Comparison of ENCODE assay signal across 15 cellular contexts in genomic region chr11:61754534-61755482, GRCh38. TPM values are rescaled to one million over a fixed set of nuclear protein-coding genes. Genes with fewer than 3 reads are reported as not detected.
DNase-seq lines count a peak whose midpoint lies in the region; ATAC-seq, FAIRE-seq and TF ChIP-seq lines count a peak whose summit lies in the region.
"Had no signal": no experiment of that assay in that cellular context is flagged by ENCODE, and none has a peak within 500 bp of the region (broad histone marks: within the 10 kb centered on the region; RNA-seq: fewer than 3 reads in every experiment).

No MANE protein-coding gene starts in this region.

- H3K36me3 ChIP-seq in right atrium auricular region, result no peaks in the 10 kb centered on the region
- no peaks in the 10 kb centered on the region for H3K36me3 ChIP-seq in endocrine pancreas (ENCODE audit: control insufficient read depth, insufficient read depth, low read length)
- no peaks in the 10 kb centered on the region for H3K36me3 ChIP-seq in upper lobe of left lung
- H3K36me3 ChIP-seq in kidney (ENCODE audit: control insufficient read depth in 1 of 2, insufficient read depth in 2 of 2, low read length in 2 of 2), result no peaks in the 10 kb centered on the region
- H3K36me3 ChIP-seq: adrenal gland had no signal

- FAIRE-seq in kidney (lab: Jason Lieb, UNC), result no peak
- FAIRE-seq: frontal cortex had no signal

- no peaks in the 10 kb centered on the region for H3K9me3 ChIP-seq in right atrium auricular region
- no peaks in the 10 kb centered on the region for H3K9me3 ChIP-seq in endocrine pancreas (ENCODE audit: control insufficient read depth, low read length)
- H3K9me3 ChIP-seq in upper lobe of left lung, result no peaks in the 10 kb centered on the region
- H3K9me3 ChIP-seq in kidney (ENCODE audit: control insufficient read depth in 1 of 2, low read length in 2 of 2), result no peaks in the 10 kb centered on the region
- H3K9me3 ChIP-seq: adrenal gland had no signal

- no peak for DNase-seq in left cardiac atrium
- DNase-seq in right atrium auricular region (ENCODE audit: low spot score), result no peak
- DNase-seq in mucosa of gallbladder (ENCODE audit: low spot score), result peak; percentile 59
- peak; percentile 32 to 82 for DNase-seq in upper lobe of left lung
- DNase-seq in RPMI8226, result no peak
- DNase-seq in kidney, result no peak
- DNase-seq in SKM-1 treated with dmso at 0.1 percent for 144 hours (lab: John Stamatoyannopoulos, UW; ENCODE audit: unreplicated experiment), result no peak
- DNase-seq: activated CD4-positive, alpha-beta T cell treated with anti-CD3 and anti-CD28 coated beads, Interleukin-2, amount 50 U/mL, for 1 hour; activated T-cell treated with anti-CD3 and anti-CD28 coated beads, Interleukin-2, amount 50 U/mL, for 24 hours; adrenal gland; COR-L47; NCI-H2081; SHP77 had no signal

- WGBS in upper lobe of left lung, 2 donors, result 86 to 94% methylated on average over 6 to 27 of the region's 31 CpGs

- TF ChIP-seq POLR2A in upper lobe of left lung (IDR thresholded peaks at IDR 0.05), result no peak

- no peaks in the 10 kb centered on the region for H3K27me3 ChIP-seq in right atrium auricular region
- H3K27me3 ChIP-seq in endocrine pancreas (ENCODE audit: control insufficient read depth, insufficient read depth, low read length), result no peaks in the 10 kb centered on the region
- H3K27me3 ChIP-seq in upper lobe of left lung, result peaks cover 0 to 5% (median 3%) of the 10 kb centered on the region in 4 donors
- H3K27me3 ChIP-seq: adrenal gland had no signal

- no peak for TF ChIP-seq EP300 in upper lobe of left lung (IDR thresholded peaks at IDR 0.05)

- intact Hi-C loops in left cardiac atrium (cut with DNase I), result no loop called here
- intact Hi-C loops in kidney (cut with DNase I), result no loop called here

- H3K27ac ChIP-seq in right atrium auricular region, result no peak overlapping the region
- H3K27ac ChIP-seq in upper lobe of left lung, result peak overlapping the region; percentile 27 to 63 (median 50)
- H3K27ac ChIP-seq in kidney (ENCODE audit: low read depth in 2 of 2, low read length in 2 of 2), result peak overlapping the region in 1 of 2 donors; percentile 53
- H3K27ac ChIP-seq: adrenal gland had no signal

- peaks cover 0 to 9% of the 10 kb centered on the region in 2 donors for H3K4me1 ChIP-seq in right atrium auricular region
- H3K4me1 ChIP-seq in endocrine pancreas (ENCODE audit: control insufficient read depth, insufficient read depth, low read length), result no peaks in the 10 kb centered on the region
- H3K4me1 ChIP-seq in upper lobe of left lung, result peaks cover 8 to 23% (median 16%) of the 10 kb centered on the region in 4 donors
- H3K4me1 ChIP-seq in kidney (ENCODE audit: control insufficient read depth in 1 of 2, insufficient read depth in 1 of 2, low read depth in 1 of 2, low read length in 2 of 2), result peaks cover 0 to 23% of the 10 kb centered on the region in 2 donors

- H3K9ac ChIP-seq in endocrine pancreas (ENCODE audit: control insufficient read depth, insufficient read depth, low read length) (peak overlapping the region; percentile 58), kidney (ENCODE audit: low read length in 2 of 2) (no peak overlapping the region)

- peak; percentile 56 to 67 for ATAC-seq in left cardiac atrium
- ATAC-seq in upper lobe of left lung (ENCODE audit: low FRiP score in 2 of 2), result peak in 1 of 2 donors; percentile 29

- no peak overlapping the region for H3K4me3 ChIP-seq in right atrium auricular region
- no peak overlapping the region for H3K4me3 ChIP-seq in endocrine pancreas (ENCODE audit: control insufficient read depth, insufficient read depth, low read length)
- H3K4me3 ChIP-seq in upper lobe of left lung, result peak overlapping the region in 1 of 4 donors; percentile 59
- H3K4me3 ChIP-seq in kidney (ENCODE audit: low read length in 2 of 2), result no peak overlapping the region
- H3K4me3 ChIP-seq: adrenal gland had no signal

- no peak for TF ChIP-seq CTCF in right atrium auricular region (IDR thresholded peaks at IDR 0.05)
- no peak for TF ChIP-seq CTCF in upper lobe of left lung (IDR thresholded peaks at IDR 0.05)
- no peak for TF ChIP-seq CTCF in kidney (IDR thresholded peaks at IDR 0.05; ENCODE audit: borderline replicate concordance, extremely low read depth, insufficient read depth)

RNA-seq across cellular contexts. Expression of gene MYRF, which starts 2.4 kb away (rescaled TPM):
- total RNA-seq in left cardiac atrium, result 1 to 10 TPM; 4.0 to 5.0 TPM
- 10 to 100 TPM in 1 of 2 donors, 1 to 10 TPM in 1; 7.0 to 13.1 TPM for total RNA-seq in right atrium auricular region
- total RNA-seq in mucosa of gallbladder, result 320 TPM
- 100 to 1,000 TPM in 1 of 6 donors, 10 to 100 TPM in 5; 32.5 to 147 (median 50.7) TPM for total RNA-seq in upper lobe of left lung
- total RNA-seq in kidney, result 36.3 TPM
- 6.0 TPM for polyA plus RNA-seq in kidney (ENCODE audit: insufficient read depth, low read depth, low replicate concordance)

RNA-seq across cellular contexts. Expression of gene TMEM258, which starts 37.6 kb away (rescaled TPM):
- total RNA-seq in left cardiac atrium (100 to 1,000 TPM; 112 to 114 TPM), right atrium auricular region (10 to 100 TPM; 43.4 to 54.7 TPM), mucosa of gallbladder (116 TPM), upper lobe of left lung (100 to 1,000 TPM in 1 of 6 donors, 10 to 100 TPM in 4, 1 to 10 TPM in 1; 8.4 to 106 (median 34.9) TPM), kidney (92.1 TPM)
- 228 TPM for polyA plus RNA-seq in kidney (ENCODE audit: insufficient read depth, low read depth, low replicate concordance)

RNA-seq across cellular contexts. Expression of gene FEN1, which starts 37.9 kb away (rescaled TPM):
- total RNA-seq in left cardiac atrium (10 to 100 TPM in 1 of 2 donors, 1 to 10 TPM in 1; 9.4 to 11.4 TPM), right atrium auricular region (1 to 10 TPM; 3.7 to 4.0 TPM), mucosa of gallbladder (7.7 TPM), upper lobe of left lung (1 to 10 TPM; 6.0 to 9.1 (median 7.0) TPM), kidney (8.8 TPM)
- polyA plus RNA-seq in kidney (ENCODE audit: insufficient read depth, low read depth, low replicate concordance), result 8.5 TPM

Comparison
In these comparisons a context has a peak if more than half of its experiments do, and no peak if none do; other contexts are left out.
1. DNase-seq: peak in mucosa of gallbladder (single experiment) and upper lobe of left lung (2 of 2); none in left cardiac atrium (single experiment), right atrium auricular region (single experiment), RPMI8226 (single experiment), kidney (single experiment) and SKM-1 treated with dmso at 0.1 percent for 144 hours (single experiment).
2. H3K27ac ChIP-seq: peak in upper lobe of left lung (4 of 4); none in right atrium auricular region (0 of 2).